ENCODE assay signal across 11 cellular contexts in the genomic region with DNA sequence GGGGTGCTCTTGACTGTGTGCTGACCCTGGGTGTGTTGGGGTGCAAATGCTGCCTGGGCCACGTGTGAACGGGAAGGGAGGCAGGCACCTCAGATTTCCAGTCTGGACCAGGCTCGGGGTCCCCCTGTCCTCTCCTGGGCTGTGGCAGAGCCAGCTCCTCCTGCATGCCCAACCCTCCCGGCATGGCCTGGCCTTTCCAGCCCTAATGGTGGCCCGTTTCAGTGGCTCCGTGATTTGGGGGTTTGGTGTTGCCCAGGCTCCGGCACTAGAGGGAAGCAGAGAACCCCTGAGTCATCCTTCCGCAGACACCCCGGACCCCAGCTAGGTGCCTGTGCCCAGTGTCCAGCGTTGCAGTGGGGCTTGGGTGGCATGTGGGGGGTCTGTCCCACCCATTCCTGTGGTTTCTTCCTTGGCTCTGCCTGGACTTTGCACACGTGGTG. TPM values are rescaled to one million over a fixed set of nuclear protein-coding genes. Genes with fewer than 3 reads are reported as not detected.
DNase-seq lines count a peak whose midpoint lies in the region; ATAC-seq, FAIRE-seq and TF ChIP-seq lines count a peak whose summit lies in the region.
"Had no signal": no experiment of that assay in that cellular context is flagged by ENCODE, and none has a peak within 500 bp of the region (broad histone marks: within the 10 kb centered on the region; RNA-seq: fewer than 3 reads in every experiment).

No MANE protein-coding gene starts in this region.

- H3K4me3 Mint-ChIP-seq in natural killer cell treated with Interleukin-12 subunit alpha and Interleukin-12 subunit beta and Interleukin-15 and Interleukin-18, amount 100 ng/mL, for 72 hours = peak overlapping the region; percentile 95

- peaks cover 74 to 100% (median 99%) of the 10 kb centered on the region in 11 experiments for H3K36me3 ChIP-seq in BLaER1 treated with 17β-estradiol and CSF1 and Interleukin-3, amounts not matched to agents 10 nM and 100 nM
- H3K36me3 ChIP-seq in GM12878 (ENCODE audit: control insufficient read depth in 2 of 2, insufficient read depth in 2 of 2, low read length in 1 of 2) = peaks cover 35 to 38% of the 10 kb centered on the region in 2 experiments

- POLR2A ChIA-PET in GM12878 (lab: Charles Lee) = interaction anchor here (1.2 to 6.9 kb wide), 4 partner anchors 11 to 76 kb away, joined by 4 to 58 read pairs (median 12); a partner anchor contains a TSS

- H3K9me3 Mint-ChIP-seq in natural killer cell treated with Interleukin-12 subunit alpha and Interleukin-12 subunit beta and Interleukin-15 and Interleukin-18, amount 100 ng/mL, for 72 hours = no peaks in the 10 kb centered on the region

- no peak; the same call in 1 of the 2 replicates for TF ChIP-seq POLR2A in GM12878 (IDR thresholded peaks at IDR 0.05; ENCODE audit: low read depth, low read length)

- H3K79me2 ChIP-seq in GM12878 (ENCODE audit: control insufficient read depth, insufficient read depth, low read length) = peaks cover 75% of the 10 kb centered on the region
- H3K79me2 ChIP-seq: parathyroid adenoma had no signal

- in situ Hi-C loops in GM12878 (cut with MboI) = loop anchor here (5.0 kb wide), 1 partner anchor 82 kb away; no protein-coding TSS in a partner anchor

- SMC1A ChIA-PET in GM12878 (lab: Charles Lee; ENCODE audit: uncharacterized antibody, unreplicated experiment) = interaction anchor here (0.7 to 4.7 kb wide), 15 partner anchors 10 to 219 kb away, joined by 3 to 29 read pairs (median 5); a partner anchor contains a TSS

- H3K4me1 Mint-ChIP-seq in natural killer cell treated with Interleukin-12 subunit alpha and Interleukin-12 subunit beta and Interleukin-15 and Interleukin-18, amount 100 ng/mL, for 72 hours (ENCODE audit: low read depth in 2 of 2) = peaks cover 49 to 59% of the 10 kb centered on the region in 2 donors

- TF ChIP-seq RAD21 in GM12878 (IDR thresholded peaks at IDR 0.05; ENCODE audit: insufficient read depth, low read depth, low read length) = peak; percentile 59

- peak overlapping the region in 10 of 11 experiments; percentile 54 to 98 (median 94); a peak in 20 of 22 replicates for H3K27ac ChIP-seq in BLaER1 treated with 17β-estradiol and CSF1 and Interleukin-3, amounts not matched to agents 10 nM and 100 nM
- peak overlapping the region; percentile 97 for H3K27ac ChIP-seq in GM12878 (ENCODE audit: control insufficient read depth, insufficient read depth)
- H3K27ac ChIP-seq: parathyroid adenoma had no signal

- WGBS in GM12878 (ENCODE audit: insufficient coverage, insufficient replicate concordance, low lambda C conversion rate, missing lambda C conversion rate) = 3% methylated on average over 9 of the region's 11 CpGs

- CTCF ChIA-PET in GM12878 (lab: Yijun Ruan, JAX) = interaction anchor here (0.6 to 4.4 kb wide), 11 partner anchors 11 to 102 kb away, joined by 3 to 28 read pairs (median 8); no protein-coding TSS in a partner anchor

- FAIRE-seq in GM19239 (lab: Jason Lieb, UNC) (peak; percentile 18), GM12878 (lab: Jason Lieb, UNC) (no peak)

- RAD21 ChIA-PET in GM12878 (lab: Charles Lee; ENCODE audit: unreplicated experiment) = interaction anchor here (0.7 to 4.8 kb wide), 13 partner anchors 10 to 106 kb away, joined by 3 to 52 read pairs (median 4); a partner anchor contains a TSS

- peak overlapping the region; percentile 40 to 100 (median 98); a peak in 21 of 22 replicates for H3K9ac ChIP-seq in BLaER1 treated with 17β-estradiol and CSF1 and Interleukin-3, amounts not matched to agents 10 nM and 100 nM
- peak overlapping the region; percentile 77 for H3K9ac ChIP-seq in GM12878 (ENCODE audit: control insufficient read depth, insufficient read depth, low read length)
- H3K9ac ChIP-seq: parathyroid adenoma had no signal

- no peak overlapping the region for H2AFZ ChIP-seq in GM12878 (ENCODE audit: control insufficient read depth, low read depth, low read length)
- H2AFZ ChIP-seq: parathyroid adenoma had no signal

- H3K27me3 ChIP-seq in BLaER1 treated with 17β-estradiol and CSF1 and Interleukin-3, amounts not matched to agents 10 nM and 100 nM = no peaks in the 10 kb centered on the region
- H3K27me3 ChIP-seq in GM12878 (replicated peaks in 1 of 2; ENCODE audit: control insufficient read depth in 2 of 2, insufficient read depth in 2 of 2, low read length in 1 of 2) = no peaks in the 10 kb centered on the region

- no peaks in the 10 kb centered on the region for H3K36me3 Mint-ChIP-seq in natural killer cell treated with Interleukin-12 subunit alpha and Interleukin-12 subunit beta and Interleukin-15 and Interleukin-18, amount 100 ng/mL, for 72 hours

- H3K27me3 Mint-ChIP-seq in natural killer cell treated with Interleukin-12 subunit alpha and Interleukin-12 subunit beta and Interleukin-15 and Interleukin-18, amount 100 ng/mL, for 72 hours = no peaks in the 10 kb centered on the region

- peak; percentile 55 to 65 (median 64) for TF ChIP-seq CTCF in GM12878 (IDR thresholded peaks at IDR 0.05 in 2 of 3, conservative IDR thresholded peaks at IDR 0.05 in 1 of 3; ENCODE audit: control insufficient read depth in 2 of 3, extremely low read depth in 1 of 3, insufficient read depth in 1 of 3, low read depth in 3 of 3, low read length in 3 of 3)

- peak; percentile 33 for ATAC-seq in GM12878
- no peak for ATAC-seq in natural killer cell treated with Interleukin-12 subunit alpha and Interleukin-12 subunit beta and Interleukin-15 and Interleukin-18, amount 100 ng/mL, for 72 hours
- no peak for ATAC-seq in GM18907 (IDR thresholded peaks at IDR 0.05; ENCODE audit: unreplicated experiment)
- no peak for ATAC-seq in GM21529 (IDR thresholded peaks at IDR 0.05; ENCODE audit: unreplicated experiment)
- ATAC-seq in GM21528 (IDR thresholded peaks at IDR 0.05; ENCODE audit: low FRiP score, unreplicated experiment) = no peak

- TF ChIP-seq EP300 in GM12878 (IDR thresholded peaks at IDR 0.05; ENCODE audit: borderline replicate concordance in 1 of 2, control insufficient read depth in 1 of 2, low read depth in 2 of 2, low read length in 2 of 2) = no peak

- H3K4me3 ChIP-seq in BLaER1 treated with 17β-estradiol and CSF1 and Interleukin-3, amounts not matched to agents 10 nM and 100 nM = peak overlapping the region; percentile 4 to 100 (median 93); a peak in 18 of 20 replicates
- peak overlapping the region; percentile 72 for H3K4me3 ChIP-seq in GM12878

- H3K27ac Mint-ChIP-seq in natural killer cell treated with Interleukin-12 subunit alpha and Interleukin-12 subunit beta and Interleukin-15 and Interleukin-18, amount 100 ng/mL, for 72 hours = no peak overlapping the region

- H3K4me2 ChIP-seq in BLaER1 treated with 17β-estradiol and CSF1 and Interleukin-3, amounts not matched to agents 10 nM and 100 nM = peak overlapping the region; percentile 95 to 100 (median 99)
- H3K4me2 ChIP-seq in GM12878 (ENCODE audit: control insufficient read depth, insufficient read depth) = peak overlapping the region; percentile 99

- H3K4me1 ChIP-seq in BLaER1 treated with 17β-estradiol and CSF1 and Interleukin-3, amounts not matched to agents 10 nM and 100 nM = peaks cover 79 to 100% (median 100%) of the 10 kb centered on the region in 10 experiments
- peaks cover 53% of the 10 kb centered on the region for H3K4me1 ChIP-seq in GM12878 (ENCODE audit: control insufficient read depth, insufficient read depth, low read length)
- H3K4me1 ChIP-seq: parathyroid adenoma had no signal

- peaks cover 100% of the 10 kb centered on the region in 11 experiments for H4K20me1 ChIP-seq in BLaER1 treated with 17β-estradiol and CSF1 and Interleukin-3, amounts not matched to agents 10 nM and 100 nM
- peaks cover 3% of the 10 kb centered on the region for H4K20me1 ChIP-seq in GM12878 (ENCODE audit: control insufficient read depth, insufficient read depth)

- DNase-seq in GM19239 (ENCODE audit: insufficient read length, low spot score) = no peak
- DNase-seq in GM12878 (ENCODE audit: low read depth, low spot score) = no peak
- no peak for DNase-seq in natural killer cell treated with Interleukin-12 subunit alpha and Interleukin-12 subunit beta and Interleukin-15 and Interleukin-18, amount 100 ng/mL, for 72 hours (ENCODE audit: low spot score)
- no peak for DNase-seq in HPDE6-E6E7 (ENCODE audit: extremely low spot score)
- DNase-seq: dermis blood vessel endothelial cell, NCI-H446 treated with DMSO at 0.1 percent for 48 hours had no signal

- intact Hi-C loops in GM12878 (cut with micrococcal nuclease; ENCODE audit: unreplicated experiment) = loop anchor here (1.0 kb wide), 1 partner anchor 95 kb away; no protein-coding TSS in a partner anchor

- H3K9me3 ChIP-seq in BLaER1 treated with 17β-estradiol and CSF1 and Interleukin-3, amounts not matched to agents 10 nM and 100 nM (replicated peaks in 1 of 11) = no peaks in the 10 kb centered on the region
- H3K9me3 ChIP-seq in GM12878 (replicated peaks; ENCODE audit: control insufficient read depth, insufficient read depth, low read length) = no peaks in the 10 kb centered on the region

- no TSS peak for BruUV-seq in GM12878 (replicated peaks; lab: Mats Ljungman, UMichigan)

RNA-seq across cellular contexts. Expression of a gene that starts 9.1 kb away (rescaled TPM):
- 58.6 and 73.2 TPM in 2 replicates for total RNA-seq in GM12878 (2013; cell fraction: nucleolus; rRNA removed)
- 68.6 and 79.7 TPM in 2 replicates for total RNA-seq in GM12878 (2014; rRNA removed)
- 23.2 and 27.5 TPM in 2 replicates for total RNA-seq in GM12878 (2014; rRNA removed; fragmentation: Illumina TruSeq; extraction: Trizol)
- total RNA-seq in GM12878 (2021) = 102 and 104 TPM in 2 replicates
- 37.7 TPM for polyA plus RNA-seq in GM12878 (2011; ENCODE audit: low read depth)
- 29.9 and 57.3 TPM in 2 replicates for polyA plus RNA-seq in GM12878 (2011; rRNA removed)
- 90.6 and 104 TPM in 2 replicates for polyA plus RNA-seq in GM12878 (2011; cell fraction: cytosol; rRNA removed)
- 86.7 and 88.5 TPM in 2 replicates for polyA plus RNA-seq in GM12878 (2011; cell fraction: nucleus; rRNA removed)
- polyA plus RNA-seq in GM12878 (2012) = 96.5 and 121 TPM in 2 replicates
- polyA plus RNA-seq in GM12878 (2014; fragmentation: Illumina TruSeq; extraction: Trizol) = 4.3 and 22.9 TPM in 2 replicates
- 1 to 10 TPM in 1 of 2 experiments, under 1 TPM in 1; 0.32 to 1.3 TPM for polyA plus RNA-seq in GM12878 (2014; fragmentation: Nextera tagmentation; extraction: Ambion mirVana)
- polyA plus RNA-seq in GM12878 (2014; rRNA removed) = 118 and 127 TPM in 2 replicates
- polyA plus RNA-seq in GM12878 (2016; fragmentation: Nextera tagmentation; extraction: Ambion mirVana) = 10 to 100 TPM; 10.4 to 13.2 TPM
- 24.3 and 61.6 TPM in 2 replicates for polyA minus RNA-seq in GM12878 (2011; rRNA and poly(A)+ RNA removed)
- polyA minus RNA-seq in GM12878 (2011; cell fraction: cytosol; rRNA and poly(A)+ RNA removed) = 39.3 and 39.8 TPM in 2 replicates
- polyA minus RNA-seq in GM12878 (2011; cell fraction: nucleus; rRNA and poly(A)+ RNA removed) = 16.6 and 21.1 TPM in 2 replicates
- 10 to 100 TPM; 18.3 to 29.2 TPM for total RNA-seq in natural killer cell treated with Interleukin-12 subunit alpha and Interleukin-12 subunit beta and Interleukin-15 and Interleukin-18, amount 100 ng/mL, for 72 hours

RNA-seq across cellular contexts. Expression of a gene that starts 49.2 kb away (rescaled TPM):
- 53.1 and 64.9 TPM in 2 replicates for total RNA-seq in GM12878 (2013; cell fraction: nucleolus; rRNA removed)
- 38.4 and 39.1 TPM in 2 replicates for total RNA-seq in GM12878 (2014; rRNA removed)
- 41.9 and 44.1 TPM in 2 replicates for total RNA-seq in GM12878 (2014; rRNA removed; fragmentation: Illumina TruSeq; extraction: Trizol)
- 34.2 and 36.1 TPM in 2 replicates for total RNA-seq in GM12878 (2021)
- polyA plus RNA-seq in GM12878 (2011; ENCODE audit: low read depth) = 27.0 TPM
- polyA plus RNA-seq in GM12878 (2011; rRNA removed) = 28.7 and 33.1 TPM in 2 replicates
- 46.0 and 95.5 TPM in 2 replicates for polyA plus RNA-seq in GM12878 (2011; cell fraction: cytosol; rRNA removed)
- 109 and 137 TPM in 2 replicates for polyA plus RNA-seq in GM12878 (2011; cell fraction: nucleus; rRNA removed)
- polyA plus RNA-seq in GM12878 (2012) = 29.3 and 29.4 TPM in 2 replicates
- polyA plus RNA-seq in GM12878 (2014; fragmentation: Illumina TruSeq; extraction: Trizol) = 50.0 and 54.4 TPM in 2 replicates
- 100 to 1,000 TPM in 1 of 2 experiments, 10 to 100 TPM in 1; 93.0 to 107 TPM for polyA plus RNA-seq in GM12878 (2014; fragmentation: Nextera tagmentation; extraction: Ambion mirVana)
- 30.7 and 38.9 TPM in 2 replicates for polyA plus RNA-seq in GM12878 (2014; rRNA removed)
- 10 to 100 TPM; 83.1 to 91.3 TPM for polyA plus RNA-seq in GM12878 (2016; fragmentation: Nextera tagmentation; extraction: Ambion mirVana)
- polyA minus RNA-seq in GM12878 (2011; rRNA and poly(A)+ RNA removed) = 45.1 and 67.6 TPM in 2 replicates
- polyA minus RNA-seq in GM12878 (2011; cell fraction: cytosol; rRNA and poly(A)+ RNA removed) = 11.0 and 17.0 TPM in 2 replicates
- 63.8 and 74.1 TPM in 2 replicates for polyA minus RNA-seq in GM12878 (2011; cell fraction: nucleus; rRNA and poly(A)+ RNA removed)
- total RNA-seq in natural killer cell treated with Interleukin-12 subunit alpha and Interleukin-12 subunit beta and Interleukin-15 and Interleukin-18, amount 100 ng/mL, for 72 hours = 10 to 100 TPM; 43.6 to 86.0 TPM
